In genomic region chr15:70580958-70581357, GRCh38 we compare ENCODE assay signal across 22 cellular contexts.
"Had no signal": no experiment of that assay in that cellular context is flagged by ENCODE, and none has a peak within 500 bp of the region (broad histone marks: within the 10 kb centered on the region; RNA-seq: fewer than 3 reads in every experiment).

No MANE protein-coding gene starts in this region.

- H3K27me3 ChIP-seq: ovary, right atrium auricular region had no signal

- FAIRE-seq: endothelial cell of umbilical vein had no signal

- DNase-seq: activated B cell treated with CpG ODN at 0.5 μM for 24 hours; activated CD4-positive, alpha-beta memory T cell treated with anti-CD3 and anti-CD28 coated beads, Interleukin-2, amount 10 ng/mL, durations not matched to agents 7 days and 5 days; activated CD4-positive, alpha-beta T cell treated with anti-CD3 and anti-CD28 coated beads for 48 hours; activated gamma-delta T cell; anterior cingulate cortex; central memory CD4-positive, alpha-beta T cell; effector memory CD4-positive, alpha-beta T cell; foreskin melanocyte; left ventricle myocardium inferior; mammary epithelial cell; midbrain; ovary; stimulated activated CD4-positive, alpha-beta T cell treated with anti-CD3 and anti-CD28 coated beads, Interleukin-4, amount 100 ng/mL, for 24 hours; stimulated activated naive CD8-positive, alpha-beta T cell treated with anti-CD3 and anti-CD28 coated beads, Interleukin-15, Interleukin-2, amounts not matched to agents 100 U/mL and 50 U/mL, for 24 hours; T-helper 9 cell; thyroid gland; upper lobe of right lung had no signal

- H3K4me3 ChIP-seq: left ventricle myocardium inferior, ovary, prostate gland, right atrium auricular region, thyroid gland, upper lobe of right lung had no signal

- H3K36me3 ChIP-seq: left ventricle myocardium inferior, ovary, prostate gland, right atrium auricular region, thyroid gland, upper lobe of right lung had no signal

- H3K27ac ChIP-seq: left ventricle myocardium inferior, ovary, prostate gland, right atrium auricular region, thyroid gland, upper lobe of right lung had no signal

- H3K4me1 ChIP-seq: prostate gland had no signal

- ATAC-seq: esophagus mucosa; natural killer cell treated with Interleukin-12 subunit alpha and Interleukin-12 subunit beta and Interleukin-15 and Interleukin-18, amount 100 ng/mL, for 72 hours; stimulated activated naive CD8-positive, alpha-beta T cell treated with anti-CD3 and anti-CD28 coated beads, Interleukin-15, Interleukin-2, amounts not matched to agents 100 U/mL and 50 U/mL, for 24 hours; upper lobe of right lung had no signal

- H3K9me3 ChIP-seq: left ventricle myocardium inferior, ovary, prostate gland, right atrium auricular region, thyroid gland, upper lobe of right lung had no signal
